Comparison of ENCODE assay signal across 1 cellular context in genomic region chr17:499836-500543, GRCh38.
TF ChIP-seq lines count a peak whose summit lies in the region.

No MANE protein-coding gene starts in this region.

TF ChIP-seq in H1, 55 proteins besides CTCF, POLR2A, EP300 and RAD21:
- TF ChIP-seq CEBPB (IDR thresholded peaks at IDR 0.05; ENCODE audit: low read depth, low read length) (no peak), HDAC2 (IDR thresholded peaks at IDR 0.05; ENCODE audit: borderline replicate concordance in 1 of 2, low read depth in 2 of 2, low read length in 2 of 2) (no peak), SP2 (IDR thresholded peaks at IDR 0.05; ENCODE audit: low read length) (no peak), PHF8 (conservative IDR thresholded peaks at IDR 0.05; ENCODE audit: low read depth, low read length) (no peak), SAP30 (IDR thresholded peaks at IDR 0.05; ENCODE audit: insufficient read depth, insufficient replicate concordance, low read length) (no peak), TBP (IDR thresholded peaks at IDR 0.05; ENCODE audit: low read depth, low read length) (no peak), ASH2L (IDR thresholded peaks at IDR 0.05; ENCODE audit: low read length) (no peak), SP1 (IDR thresholded peaks at IDR 0.05; ENCODE audit: low read depth, low read length) (no peak), GTF2F1 (IDR thresholded peaks at IDR 0.05; ENCODE audit: borderline replicate concordance, low read depth, low read length) (no peak), SRF (IDR thresholded peaks at IDR 0.05; ENCODE audit: low read depth, low read length) (no peak), ZNF274 (IDR thresholded peaks at IDR 0.05; ENCODE audit: borderline replicate concordance, extremely low read depth, low read length) (no peak), ATF2 (IDR thresholded peaks at IDR 0.05; ENCODE audit: low read length) (no peak), BACH1 (IDR thresholded peaks at IDR 0.05; ENCODE audit: low read length) (no peak), GABPA (IDR thresholded peaks at IDR 0.05; ENCODE audit: borderline replicate concordance, insufficient read depth, low read length) (no peak), CTBP2 (IDR thresholded peaks at IDR 0.05; ENCODE audit: borderline replicate concordance, insufficient read depth, insufficient read length, low read length) (no peak)
